In genomic region chr17:9229160-9229825, GRCh38 we compare ENCODE assay signal across 27 cellular contexts.
"Had no signal": no experiment of that assay in that cellular context is flagged by ENCODE, and none has a peak within 500 bp of the region (broad histone marks: within the 10 kb centered on the region; RNA-seq: fewer than 3 reads in every experiment).

No MANE protein-coding gene starts in this region.

- FAIRE-seq: colon, endothelial cell of umbilical vein, keratinocyte, TTC549 had no signal

- H3K9me3 ChIP-seq: adrenal gland, breast epithelium, thyroid gland, upper lobe of right lung had no signal

- H3K9me3 Mint-ChIP-seq: activated CD4-positive, alpha-beta memory T cell treated with anti-CD3 and anti-CD28 coated beads for 36 hours; central memory CD8-positive, alpha-beta T cell; mesothelial cell of epicardium; natural killer cell; T-cell; T-helper 2 cell treated with Interferon-gamma antibody and Interleukin-4, amounts not matched to agents 5 μg/mL and 100 μg/mL, for 36 hours had no signal

- H3K27me3 ChIP-seq: breast epithelium, thyroid gland had no signal

- H3K4me3 Mint-ChIP-seq: activated CD4-positive, alpha-beta memory T cell treated with anti-CD3 and anti-CD28 coated beads for 36 hours; central memory CD8-positive, alpha-beta T cell; mesothelial cell of epicardium; natural killer cell; T-cell; T-helper 2 cell treated with Interferon-gamma antibody and Interleukin-4, amounts not matched to agents 5 μg/mL and 100 μg/mL, for 36 hours had no signal

- H3K27ac ChIP-seq: adrenal gland, thyroid gland, upper lobe of right lung, WERI-Rb-1 had no signal

- DNase-seq: activated CD4-positive, alpha-beta memory T cell treated with anti-CD3 and anti-CD28 coated beads for 36 hours; activated CD4-positive, alpha-beta T cell treated with anti-CD3 and anti-CD28 coated beads for 4 hours; activated effector memory CD4-positive, alpha-beta T cell treated with anti-CD3 and anti-CD28 coated beads, Interleukin-2, amount 50 U/mL, for 16 hours; activated naive CD4-positive, alpha-beta T cell treated with anti-CD3 and anti-CD28 coated beads, Interleukin-2, amount 50 U/mL, for 16 hours; activated T-cell treated with anti-CD3 and anti-CD28 coated beads for 4 hours; effector memory CD4-positive, alpha-beta T cell; natural killer cell; stimulated activated CD4-positive, alpha-beta T cell treated with anti-CD3 and anti-CD28 coated beads, Interleukin-12 subunit alpha, Interleukin-12 subunit beta, amount 100 ng/mL, for 4 hours; stimulated activated CD4-positive, alpha-beta T cell treated with anti-CD3 and anti-CD28 coated beads, Interleukin-4, amount 100 ng/mL, for 4 hours; stimulated activated naive CD8-positive, alpha-beta T cell treated with anti-CD3 and anti-CD28 coated beads, Interleukin-15, Interleukin-2, amounts not matched to agents 100 U/mL and 50 U/mL, for 24 hours; substantia nigra; T-cell; thyroid gland; upper lobe of right lung; WERI-Rb-1 had no signal

- H3K27ac Mint-ChIP-seq: activated CD4-positive, alpha-beta memory T cell treated with anti-CD3 and anti-CD28 coated beads for 36 hours; mesothelial cell of epicardium; natural killer cell; progenitor cell of endocrine pancreas; T-cell; T-helper 2 cell treated with Interferon-gamma antibody and Interleukin-4, amounts not matched to agents 5 μg/mL and 100 μg/mL, for 36 hours had no signal

- H3K36me3 ChIP-seq: adrenal gland, breast epithelium, thyroid gland, upper lobe of right lung, WERI-Rb-1 had no signal

- H3K4me1 Mint-ChIP-seq: central memory CD8-positive, alpha-beta T cell; natural killer cell had no signal

- ATAC-seq: esophagus mucosa, natural killer cell, T-cell, upper lobe of right lung had no signal

- H3K4me1 ChIP-seq: adrenal gland, breast epithelium, thyroid gland, upper lobe of right lung had no signal

- H3K36me3 Mint-ChIP-seq: activated CD4-positive, alpha-beta memory T cell treated with anti-CD3 and anti-CD28 coated beads for 36 hours; mesothelial cell of epicardium; natural killer cell; T-cell had no signal

- H3K4me3 ChIP-seq: adrenal gland, breast epithelium, lung, thyroid gland, upper lobe of right lung had no signal

- H3K27me3 Mint-ChIP-seq: activated CD4-positive, alpha-beta memory T cell treated with anti-CD3 and anti-CD28 coated beads for 36 hours; central memory CD8-positive, alpha-beta T cell had no signal
